13 cellular contexts compared by ENCODE assay signal in genomic region chr2:205212357-205212756, GRCh38.
DNase-seq lines count a peak whose midpoint lies in the region; ATAC-seq and TF ChIP-seq lines count a peak whose summit lies in the region.
"Had no signal": no experiment of that assay in that cellular context is flagged by ENCODE, and none has a peak within 500 bp of the region (broad histone marks: within the 10 kb centered on the region; RNA-seq: fewer than 3 reads in every experiment).

No MANE protein-coding gene starts in this region.

- H3K27ac ChIP-seq in RWPE1, result no peak overlapping the region
- no peak overlapping the region for H3K27ac ChIP-seq in epithelial cell of prostate
- H3K27ac ChIP-seq: 22Rv1 had no signal

- H3K4me3 Mint-ChIP-seq in stimulated activated naive CD8-positive, alpha-beta T cell treated with anti-CD3 and anti-CD28 coated beads, Interleukin-15, amount 100 ng/mL, for 72 hours, result no peak overlapping the region
- H3K4me3 Mint-ChIP-seq: CD14-positive monocyte; CD8-positive, alpha-beta T cell had no signal

- H3K27me3 Mint-ChIP-seq in stimulated activated naive CD8-positive, alpha-beta T cell treated with anti-CD3 and anti-CD28 coated beads, Interleukin-15, amount 100 ng/mL, for 72 hours, result no peaks in the 10 kb centered on the region

- no peak for TF ChIP-seq CTCF in RWPE1 (conservative IDR thresholded peaks at IDR 0.05; ENCODE audit: low read depth)

- DNase-seq in NCI-H1105 treated with DMSO at 0.1 percent for 48 hours (lab: John Stamatoyannopoulos, UW) (peak; percentile 4), NCI-H1105 (lab: John Stamatoyannopoulos, UW) (no peak), HPDE6-E6E7 (ENCODE audit: extremely low spot score) (peak; percentile 3), RWPE1 (ENCODE audit: low spot score) (peak; percentile 22), epithelial cell of prostate (ENCODE audit: low read depth, low spot score) (peak; percentile 3), NCI-H2029 treated with DMSO at 0.1 percent for 48 hours (lab: John Stamatoyannopoulos, UW) (no peak), RPMI8226 (no peak)
- no peak for DNase-seq in stimulated activated naive CD8-positive, alpha-beta T cell treated with anti-CD3 and anti-CD28 coated beads, Interleukin-15, amount 100 ng/mL, for 72 hours
- DNase-seq: CD8-positive, alpha-beta T cell; DMS53; GF-D8 had no signal

- no peak overlapping the region for H3K27ac Mint-ChIP-seq in stimulated activated naive CD8-positive, alpha-beta T cell treated with anti-CD3 and anti-CD28 coated beads, Interleukin-15, amount 100 ng/mL, for 72 hours
- H3K27ac Mint-ChIP-seq: CD14-positive monocyte; CD8-positive, alpha-beta T cell had no signal

- no peak for ATAC-seq in stimulated activated naive CD8-positive, alpha-beta T cell treated with anti-CD3 and anti-CD28 coated beads, Interleukin-15, amount 100 ng/mL, for 72 hours
- ATAC-seq: CD8-positive, alpha-beta T cell had no signal

- no peaks in the 10 kb centered on the region for H3K9me3 Mint-ChIP-seq in stimulated activated naive CD8-positive, alpha-beta T cell treated with anti-CD3 and anti-CD28 coated beads, Interleukin-15, amount 100 ng/mL, for 72 hours
- H3K9me3 Mint-ChIP-seq: CD8-positive, alpha-beta T cell had no signal

- POLR2A ChIA-PET in RWPE1 (lab: Yijun Ruan, JAX; ENCODE audit: low non-redundant PET), result no interaction called here

- CTCF ChIA-PET in RWPE1 (lab: Yijun Ruan, JAX), result no interaction called here

- H3K4me1 Mint-ChIP-seq in stimulated activated naive CD8-positive, alpha-beta T cell treated with anti-CD3 and anti-CD28 coated beads, Interleukin-15, amount 100 ng/mL, for 72 hours, result no peaks in the 10 kb centered on the region
- H3K4me1 Mint-ChIP-seq: CD14-positive monocyte had no signal

Comparison
In these comparisons a context has a peak if more than half of its experiments do, and no peak if none do; other contexts are left out.
1. DNase-seq: peak in NCI-H1105 treated with DMSO at 0.1 percent for 48 hours (single experiment), HPDE6-E6E7 (single experiment), RWPE1 (single experiment) and epithelial cell of prostate (single experiment); none in NCI-H1105 (single experiment), NCI-H2029 treated with DMSO at 0.1 percent for 48 hours (single experiment), RPMI8226 (single experiment) and stimulated activated naive CD8-positive, alpha-beta T cell treated with anti-CD3 and anti-CD28 coated beads, Interleukin-15, amount 100 ng/mL, for 72 hours (0 of 2).